8 cellular contexts compared by ENCODE assay signal in the genomic region with DNA sequence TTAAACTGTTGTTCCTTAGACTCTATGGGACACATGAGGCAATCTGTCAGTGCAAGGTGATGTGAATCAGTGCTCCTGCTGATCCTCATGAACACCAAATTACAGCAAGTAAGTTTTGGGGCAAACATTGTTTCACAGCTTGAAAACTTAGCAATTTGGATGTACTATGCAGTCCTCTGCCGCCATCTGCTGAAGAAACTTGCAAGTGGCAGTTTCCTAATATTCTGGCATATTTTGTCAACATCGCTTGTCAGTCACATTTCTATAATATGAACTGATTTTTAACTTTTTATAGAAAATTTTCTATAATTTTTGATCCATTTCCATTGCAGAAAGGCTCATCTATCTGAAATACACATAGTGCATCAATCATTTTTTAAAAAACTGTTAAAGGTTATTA. TPM values are rescaled to one million over a fixed set of nuclear protein-coding genes. Genes with fewer than 3 reads are reported as not detected.
DNase-seq lines count a peak whose midpoint lies in the region; ATAC-seq and TF ChIP-seq lines count a peak whose summit lies in the region.

No MANE protein-coding gene starts in this region.

- no peak overlapping the region for H3K4me3 ChIP-seq in Karpas-422 (ENCODE audit: low read length)

- no peaks in the 10 kb centered on the region for H3K4me1 Mint-ChIP-seq in glutamatergic neuron (ENCODE audit: low read depth, unreplicated experiment)

- no peak overlapping the region for H2AFZ ChIP-seq in Karpas-422 (ENCODE audit: low read length)

- no peak overlapping the region for H3K27ac ChIP-seq in Karpas-422 (ENCODE audit: low read length)
- no peak overlapping the region for H3K27ac ChIP-seq in VCaP

- no peak overlapping the region for H3K27ac Mint-ChIP-seq in glutamatergic neuron (ENCODE audit: unreplicated experiment)

- H3K4me3 Mint-ChIP-seq in glutamatergic neuron (ENCODE audit: unreplicated experiment), result no peak overlapping the region

- no peaks in the 10 kb centered on the region for H3K9me2 ChIP-seq in Karpas-422 (replicated peaks; ENCODE audit: insufficient read depth, low read length)

- H3K9me3 Mint-ChIP-seq in glutamatergic neuron (ENCODE audit: unreplicated experiment), result no peaks in the 10 kb centered on the region

- H3K27me3 Mint-ChIP-seq in glutamatergic neuron (ENCODE audit: unreplicated experiment), result peaks cover 5% of the 10 kb centered on the region

- H4K20me1 ChIP-seq in Karpas-422 (ENCODE audit: insufficient read depth, low read depth, low read length), result no peaks in the 10 kb centered on the region

- no peak overlapping the region for H3K4me2 ChIP-seq in Karpas-422 (ENCODE audit: low read depth, low read length, poor library complexity, severe bottlenecking)

- peaks cover 7% of the 10 kb centered on the region for H3K36me3 Mint-ChIP-seq in glutamatergic neuron (ENCODE audit: unreplicated experiment)

- H3K9me3 ChIP-seq in Karpas-422 (ENCODE audit: low read length), result no peaks in the 10 kb centered on the region

- H3K9ac ChIP-seq in Karpas-422 (ENCODE audit: low read length), result no peak overlapping the region

- no peak for ATAC-seq in HG02981 (IDR thresholded peaks at IDR 0.05; ENCODE audit: unreplicated experiment)
- no peak for ATAC-seq in HG03159 (IDR thresholded peaks at IDR 0.05; ENCODE audit: unreplicated experiment)

- peak; percentile 7 for DNase-seq in NCI-H1694 (lab: John Stamatoyannopoulos, UW)
- no peak for DNase-seq in NCI-H1694 treated with DMSO at 0.1 percent for 48 hours (lab: John Stamatoyannopoulos, UW)
- DNase-seq in Karpas-422, result peak; percentile 65
- DNase-seq in glutamatergic neuron, result no peak
- DNase-seq in superior temporal gyrus (ENCODE audit: extremely low spot score), result peak; percentile 63

- TF ChIP-seq CTCF in VCaP (conservative IDR thresholded peaks at IDR 0.05) (peak; percentile 97), glutamatergic neuron (IDR thresholded peaks at IDR 0.05; ENCODE audit: partially characterized antibody, unreplicated experiment) (peak; percentile 15)

- no peaks in the 10 kb centered on the region for H3K79me2 ChIP-seq in Karpas-422 (ENCODE audit: low read length)

- H3K27me3 ChIP-seq in Karpas-422 (ENCODE audit: low read length), result no peaks in the 10 kb centered on the region

- H3K4me1 ChIP-seq in Karpas-422 (ENCODE audit: low read length), result no peaks in the 10 kb centered on the region

- H3K36me3 ChIP-seq in Karpas-422 (ENCODE audit: insufficient read depth, low read length), result peaks cover 15% of the 10 kb centered on the region; the same call in 1 of the 2 replicates

RNA-seq across cellular contexts. Expression of a gene that starts 56.3 kb away (rescaled TPM):
- total RNA-seq in Karpas-422 (2014; rRNA removed; shearing (Covaris generic); ENCODE audit: low replicate concordance), result not detected in 2 replicates
- total RNA-seq in glutamatergic neuron (ENCODE audit: unreplicated experiment), result 0.49 TPM

Comparison
In these comparisons a context has a peak if more than half of its experiments do, and no peak if none do; other contexts are left out.
1. DNase-seq: peak in NCI-H1694 (single experiment), Karpas-422 (single experiment) and superior temporal gyrus (single experiment); none in NCI-H1694 treated with DMSO at 0.1 percent for 48 hours (single experiment) and glutamatergic neuron (single experiment).